ENCODE assay signal across 2 cellular contexts in genomic region chr22:40560551-40560950, GRCh38.
TF ChIP-seq lines count a peak whose summit lies in the region.

No MANE protein-coding gene starts in this region.

TF ChIP-seq in IMR-90, 13 proteins besides CTCF, POLR2A, EP300 and RAD21 (continued from another document):
- no peak for TF ChIP-seq MXI1 (IDR thresholded peaks at IDR 0.05; ENCODE audit: borderline replicate concordance, low read depth, low read length)
- TF ChIP-seq ELK1 (IDR thresholded peaks at IDR 0.05; ENCODE audit: borderline replicate concordance, low read depth, low read length), result no peak
- no peak for TF ChIP-seq CEBPB (IDR thresholded peaks at IDR 0.05; ENCODE audit: low read depth, low read length)
- no peak for TF ChIP-seq BHLHE40 (IDR thresholded peaks at IDR 0.05; ENCODE audit: low read depth, low read length)

TF ChIP-seq in GM23338, 12 proteins besides CTCF, POLR2A, EP300 and RAD21 (continued from another document):
- TF ChIP-seq ZNF462 (CRISPR knock-in tag; IDR thresholded peaks at IDR 0.05) (no peak), STAT1 (IDR thresholded peaks at IDR 0.05; ENCODE audit: unreplicated experiment) (no peak), POLR2AphosphoS5 (IDR thresholded peaks at IDR 0.05; ENCODE audit: low read depth) (no peak), NANOG (IDR thresholded peaks at IDR 0.05; ENCODE audit: borderline replicate concordance) (no peak), ZNF331 (CRISPR knock-in tag; IDR thresholded peaks at IDR 0.05; ENCODE audit: low read depth) (no peak), ZNF114 (CRISPR knock-in tag; IDR thresholded peaks at IDR 0.05) (no peak)
